Comparison of ENCODE assay signal across 9 cellular contexts in genomic region chr7:49852619-49853462, GRCh38.
A peak's percentile ranks its signal among the peaks of the same experiment; 100 is the strongest.
DNase-seq lines count a peak whose midpoint lies in the region; ATAC-seq, FAIRE-seq and TF ChIP-seq lines count a peak whose summit lies in the region.
"Had no signal": no experiment of that assay in that cellular context is flagged by ENCODE, and none has a peak within 500 bp of the region (broad histone marks: within the 10 kb centered on the region; RNA-seq: fewer than 3 reads in every experiment).

No MANE protein-coding gene starts in this region.

- no peaks in the 10 kb centered on the region for H3K79me2 ChIP-seq in astrocyte (ENCODE audit: insufficient read depth, low read length)

- H3K36me3 Mint-ChIP-seq in astrocyte (ENCODE audit: low read depth, unreplicated experiment): no peaks in the 10 kb centered on the region
- no peaks in the 10 kb centered on the region for H3K36me3 Mint-ChIP-seq in stimulated activated effector memory CD8-positive, alpha-beta T cell treated with anti-CD3 and anti-CD28 coated beads, Interleukin-12 subunit alpha, Interleukin-12 subunit beta, amount 100 ng/mL, for 72 hours

- no peaks in the 10 kb centered on the region for H4K20me1 ChIP-seq in astrocyte (ENCODE audit: insufficient read depth, low read length)

- TF ChIP-seq CTCF in astrocyte (IDR thresholded peaks at IDR 0.05; ENCODE audit: insufficient read depth, low read depth, low read length): peak; percentile 68

- DNase-seq in Daoy (ENCODE audit: low read depth) (peak; percentile 14), NCI-H526 treated with DMSO at 0.1 percent for 48 hours (lab: John Stamatoyannopoulos, UW) (peak; percentile 31), astrocyte (ENCODE audit: low read depth) (peak; percentile 7), hippocampal formation (lab: John Stamatoyannopoulos, UW) (peak; percentile 21 to 74)
- no peak for DNase-seq in stimulated activated effector memory CD8-positive, alpha-beta T cell treated with anti-CD3 and anti-CD28 coated beads, Interleukin-12 subunit alpha, Interleukin-12 subunit beta, amount 100 ng/mL, for 72 hours (ENCODE audit: low spot score in 2 of 2)
- no peak for DNase-seq in effector memory CD4-positive, alpha-beta T cell
- DNase-seq: activated T-cell treated with anti-CD3 and anti-CD28 coated beads, Interleukin-2, amount 50 U/mL, for 4 hours had no signal

- ATAC-seq in GM19397 (IDR thresholded peaks at IDR 0.05; ENCODE audit: unreplicated experiment) (peak; percentile 66), HG03378 (IDR thresholded peaks at IDR 0.05; ENCODE audit: unreplicated experiment) (peak; percentile 87)
- ATAC-seq in stimulated activated effector memory CD8-positive, alpha-beta T cell treated with anti-CD3 and anti-CD28 coated beads, Interleukin-12 subunit alpha, Interleukin-12 subunit beta, amount 100 ng/mL, for 72 hours: peak; percentile 14

- no peaks in the 10 kb centered on the region for H3K4me1 Mint-ChIP-seq in astrocyte (ENCODE audit: low read depth, unreplicated experiment)
- H3K4me1 Mint-ChIP-seq in stimulated activated effector memory CD8-positive, alpha-beta T cell treated with anti-CD3 and anti-CD28 coated beads, Interleukin-12 subunit alpha, Interleukin-12 subunit beta, amount 100 ng/mL, for 72 hours: no peaks in the 10 kb centered on the region

- no peak overlapping the region for H3K4me3 Mint-ChIP-seq in astrocyte (ENCODE audit: unreplicated experiment)
- H3K4me3 Mint-ChIP-seq in stimulated activated effector memory CD8-positive, alpha-beta T cell treated with anti-CD3 and anti-CD28 coated beads, Interleukin-12 subunit alpha, Interleukin-12 subunit beta, amount 100 ng/mL, for 72 hours: no peak overlapping the region
- H3K4me3 Mint-ChIP-seq: activated T-cell treated with anti-CD3 and anti-CD28 coated beads, Interleukin-2, amount 50 U/mL, for 4 hours had no signal

- no peaks in the 10 kb centered on the region for H3K9me3 Mint-ChIP-seq in astrocyte (ENCODE audit: unreplicated experiment)
- H3K9me3 Mint-ChIP-seq in stimulated activated effector memory CD8-positive, alpha-beta T cell treated with anti-CD3 and anti-CD28 coated beads, Interleukin-12 subunit alpha, Interleukin-12 subunit beta, amount 100 ng/mL, for 72 hours: no peaks in the 10 kb centered on the region
- H3K9me3 Mint-ChIP-seq: activated T-cell treated with anti-CD3 and anti-CD28 coated beads, Interleukin-2, amount 50 U/mL, for 4 hours had no signal

- H2AFZ ChIP-seq in astrocyte (ENCODE audit: low read depth, low read length): no peak overlapping the region

- no peak overlapping the region for H3K4me3 ChIP-seq in astrocyte (ENCODE audit: insufficient read depth, low read depth, low read length)
- H3K4me3 ChIP-seq in effector memory CD4-positive, alpha-beta T cell (ENCODE audit: insufficient read depth, low read depth, low read length, poor library complexity, severe bottlenecking): no peak overlapping the region

- H3K9me3 ChIP-seq in astrocyte (ENCODE audit: insufficient read depth, low read depth, low read length): no peaks in the 10 kb centered on the region
- no peaks in the 10 kb centered on the region for H3K9me3 ChIP-seq in effector memory CD4-positive, alpha-beta T cell (ENCODE audit: control insufficient read depth, low read length)

- peaks cover 9% of the 10 kb centered on the region for H3K27me3 Mint-ChIP-seq in astrocyte (ENCODE audit: low read depth, unreplicated experiment)

- H3K9ac ChIP-seq in astrocyte (ENCODE audit: low read length): no peak overlapping the region

- no peak overlapping the region for H3K27ac ChIP-seq in astrocyte (ENCODE audit: low read depth, low read length)
- H3K27ac ChIP-seq in effector memory CD4-positive, alpha-beta T cell (ENCODE audit: insufficient read depth, low read length, poor library complexity, severe bottlenecking): no peak overlapping the region

- H3K4me2 ChIP-seq in astrocyte (ENCODE audit: low read length): no peak overlapping the region

- FAIRE-seq in astrocyte (lab: Jason Lieb, UNC): no peak

- no peak overlapping the region for H3K27ac Mint-ChIP-seq in astrocyte (ENCODE audit: unreplicated experiment)
- H3K27ac Mint-ChIP-seq in stimulated activated effector memory CD8-positive, alpha-beta T cell treated with anti-CD3 and anti-CD28 coated beads, Interleukin-12 subunit alpha, Interleukin-12 subunit beta, amount 100 ng/mL, for 72 hours: no peak overlapping the region

- H3K4me1 ChIP-seq in astrocyte (ENCODE audit: insufficient read depth, low read length): no peaks in the 10 kb centered on the region
- no peaks in the 10 kb centered on the region for H3K4me1 ChIP-seq in effector memory CD4-positive, alpha-beta T cell (ENCODE audit: control insufficient read depth, insufficient read depth, low read length, poor library complexity, severe bottlenecking)

- H3K27me3 ChIP-seq in astrocyte (ENCODE audit: insufficient read depth, low read length): no peaks in the 10 kb centered on the region
- H3K27me3 ChIP-seq in effector memory CD4-positive, alpha-beta T cell (replicated peaks; ENCODE audit: control insufficient read depth, insufficient read depth, low read length, poor library complexity, severe bottlenecking): no peaks in the 10 kb centered on the region

- H3K36me3 ChIP-seq in astrocyte (ENCODE audit: insufficient read depth, low read length): no peaks in the 10 kb centered on the region
- H3K36me3 ChIP-seq in effector memory CD4-positive, alpha-beta T cell (ENCODE audit: control insufficient read depth, insufficient read depth, low read length): no peaks in the 10 kb centered on the region

Comparison
In these comparisons a context has a peak if more than half of its experiments do, and no peak if none do; other contexts are left out.
1. DNase-seq: peak in Daoy (single experiment), NCI-H526 treated with DMSO at 0.1 percent for 48 hours (single experiment), astrocyte (single experiment) and hippocampal formation (2 of 2); none in stimulated activated effector memory CD8-positive, alpha-beta T cell treated with anti-CD3 and anti-CD28 coated beads, Interleukin-12 subunit alpha, Interleukin-12 subunit beta, amount 100 ng/mL, for 72 hours (0 of 2) and effector memory CD4-positive, alpha-beta T cell (0 of 3).
2. ATAC-seq: peak in every context shown above with its lines; median percentile 87 in HG03378; 66 in GM19397; 14 in stimulated activated effector memory CD8-positive, alpha-beta T cell treated with anti-CD3 and anti-CD28 coated beads, Interleukin-12 subunit alpha, Interleukin-12 subunit beta, amount 100 ng/mL, for 72 hours.